13 cellular contexts compared by ENCODE assay signal in genomic region chr7:124940306-124940705, GRCh38.
"Had no signal": no experiment of that assay in that cellular context is flagged by ENCODE, and none has a peak within 500 bp of the region (broad histone marks: within the 10 kb centered on the region; RNA-seq: fewer than 3 reads in every experiment).

No MANE protein-coding gene starts in this region.

- H3K27ac ChIP-seq: lower lobe of right lung, stomach had no signal

- H3K9me3 Mint-ChIP-seq: activated CD4-positive, alpha-beta T cell treated with anti-CD3 and anti-CD28 coated beads, Interleukin-2, amount 10 ng/mL, durations not matched to agents 7 days and 5 days; activated naive CD8-positive, alpha-beta T cell treated with anti-CD3 and anti-CD28 coated beads for 36 hours had no signal

- ATAC-seq: esophagus mucosa, lower lobe of right lung had no signal

- H3K36me3 ChIP-seq: lower lobe of right lung, stomach had no signal

- H3K27ac Mint-ChIP-seq: activated CD4-positive, alpha-beta T cell treated with anti-CD3 and anti-CD28 coated beads, Interleukin-2, amount 10 ng/mL, durations not matched to agents 7 days and 5 days; activated naive CD8-positive, alpha-beta T cell treated with anti-CD3 and anti-CD28 coated beads for 36 hours had no signal

- DNase-seq: activated CD4-positive, alpha-beta T cell treated with anti-CD3 and anti-CD28 coated beads, Interleukin-2, amount 10 ng/mL, durations not matched to agents 7 days and 5 days; activated CD8-positive, alpha-beta memory T cell treated with anti-CD3 and anti-CD28 coated beads for 24 hours; activated gamma-delta T cell treated with Interleukin-2 at 50 U/mL for 16 hours; activated naive CD8-positive, alpha-beta T cell treated with anti-CD3 and anti-CD28 coated beads for 36 hours; head of caudate nucleus; lower lobe of right lung; midbrain; retina; stimulated activated CD4-positive, alpha-beta T cell treated with anti-CD3 and anti-CD28 coated beads, Interleukin-12 subunit alpha, Interleukin-12 subunit beta, amount 100 ng/mL, for 4 hours; stimulated activated CD4-positive, alpha-beta T cell treated with anti-CD3 and anti-CD28 coated beads, Interleukin-2, amount 100 ng/mL, for 24 hours; stomach had no signal

- H3K4me3 Mint-ChIP-seq: activated CD4-positive, alpha-beta T cell treated with anti-CD3 and anti-CD28 coated beads, Interleukin-2, amount 10 ng/mL, durations not matched to agents 7 days and 5 days; activated naive CD8-positive, alpha-beta T cell treated with anti-CD3 and anti-CD28 coated beads for 36 hours; brain had no signal

- H3K4me1 Mint-ChIP-seq: activated CD4-positive, alpha-beta T cell treated with anti-CD3 and anti-CD28 coated beads, Interleukin-2, amount 10 ng/mL, durations not matched to agents 7 days and 5 days; activated naive CD8-positive, alpha-beta T cell treated with anti-CD3 and anti-CD28 coated beads for 36 hours; brain had no signal

- H3K27me3 ChIP-seq: stomach had no signal

- H3K9me3 ChIP-seq: lower lobe of right lung, stomach had no signal

- H3K27me3 Mint-ChIP-seq: activated naive CD8-positive, alpha-beta T cell treated with anti-CD3 and anti-CD28 coated beads for 36 hours; brain had no signal

- H3K4me3 ChIP-seq: lower lobe of right lung, stomach had no signal

- H3K4me1 ChIP-seq: lower lobe of right lung, stomach had no signal
